ENCODE assay signal across 24 cellular contexts in the genomic region with DNA sequence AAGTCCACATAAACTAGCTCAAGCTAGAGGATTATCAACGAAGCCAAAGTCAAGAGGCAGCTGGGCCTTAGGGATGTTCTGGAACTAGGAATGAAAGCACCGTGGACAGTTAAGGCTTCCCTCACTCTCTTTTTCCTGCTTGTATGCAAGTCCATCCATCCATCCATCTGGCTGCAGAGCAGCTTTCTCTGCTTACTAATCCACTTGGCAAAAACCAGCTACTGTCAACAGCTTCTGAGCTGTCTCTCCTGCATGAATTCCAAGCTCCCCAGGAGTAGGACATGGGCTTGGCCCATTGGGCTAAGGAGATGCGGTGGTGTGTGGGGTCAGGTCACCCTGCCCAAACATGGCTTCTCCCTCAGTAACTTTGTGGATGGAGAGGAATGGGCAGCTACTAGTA.
A peak's percentile ranks its signal among the peaks of the same experiment; 100 is the strongest.
DNase-seq lines count a peak whose midpoint lies in the region; ATAC-seq, FAIRE-seq and TF ChIP-seq lines count a peak whose summit lies in the region.
"Had no signal": no experiment of that assay in that cellular context is flagged by ENCODE, and none has a peak within 500 bp of the region (broad histone marks: within the 10 kb centered on the region; RNA-seq: fewer than 3 reads in every experiment).

No MANE protein-coding gene starts in this region.

- no peaks in the 10 kb centered on the region for H3K9me1 ChIP-seq in endothelial cell of umbilical vein (replicated peaks; ENCODE audit: control insufficient read depth, extremely low read depth, insufficient read depth, low read length)

- H3K36me3 ChIP-seq in MG63 (no peaks in the 10 kb centered on the region), endothelial cell of umbilical vein (ENCODE audit: control insufficient read depth in 2 of 2, extremely low read depth in 1 of 2, insufficient read depth in 2 of 2, low read length in 2 of 2) (no peaks in the 10 kb centered on the region), left ventricle myocardium inferior (no peaks in the 10 kb centered on the region), spleen (no peaks in the 10 kb centered on the region)
- H3K36me3 ChIP-seq: adrenal gland, thoracic aorta had no signal

- H3K4me3 ChIP-seq in MG63 (no peak overlapping the region), endothelial cell of umbilical vein (replicated peaks in 1 of 3; ENCODE audit: insufficient read depth in 1 of 3, low read depth in 1 of 3, low read length in 3 of 3) (no peak overlapping the region), left ventricle myocardium inferior (no peak overlapping the region), spleen (no peak overlapping the region)
- H3K4me3 ChIP-seq: adrenal gland, thoracic aorta had no signal

- FAIRE-seq in endothelial cell of umbilical vein (lab: Jason Lieb, UNC), result no peak
- FAIRE-seq: bronchial epithelial cell, GM18507 had no signal

- no peaks in the 10 kb centered on the region for H3K9me3 Mint-ChIP-seq in stimulated activated naive B cell treated with anti-CD40 and anti-IgM and Interleukin-4, amounts not matched to agents 10 μg/mL and 1 μg/mL and 100 μg/mL, for 72 hours
- H3K9me3 Mint-ChIP-seq: activated B cell treated with CpG ODN at 0.5 μM for 24 hours; activated CD4-positive, alpha-beta memory T cell treated with anti-CD3 and anti-CD28 coated beads, Interleukin-2, amount 10 ng/mL, durations not matched to agents 7 days and 5 days; CD4-positive, alpha-beta memory T cell; mesothelial cell of epicardium; natural killer cell had no signal

- dilution Hi-C loops in endothelial cell of umbilical vein (cut with MboI; ENCODE audit: extremely low pct_ligation_motif_present, low sequenced_read_pairs), result no loop called here

- no peaks in the 10 kb centered on the region for H3K4me1 Mint-ChIP-seq in stimulated activated naive B cell treated with anti-CD40 and anti-IgM and Interleukin-4, amounts not matched to agents 10 μg/mL and 1 μg/mL and 100 μg/mL, for 72 hours
- H3K4me1 Mint-ChIP-seq: activated B cell treated with CpG ODN at 0.5 μM for 24 hours, natural killer cell had no signal

- H2AFZ ChIP-seq in endothelial cell of umbilical vein (ENCODE audit: low read depth, low read length), result no peak overlapping the region

- no peak overlapping the region for H3K4me3 Mint-ChIP-seq in stimulated activated naive B cell treated with anti-CD40 and anti-IgM and Interleukin-4, amounts not matched to agents 10 μg/mL and 1 μg/mL and 100 μg/mL, for 72 hours
- H3K4me3 Mint-ChIP-seq: activated B cell treated with CpG ODN at 0.5 μM for 24 hours; activated CD4-positive, alpha-beta memory T cell treated with anti-CD3 and anti-CD28 coated beads, Interleukin-2, amount 10 ng/mL, durations not matched to agents 7 days and 5 days; CD4-positive, alpha-beta memory T cell; mesothelial cell of epicardium; natural killer cell had no signal

- H3K36me3 Mint-ChIP-seq in stimulated activated naive B cell treated with anti-CD40 and anti-IgM and Interleukin-4, amounts not matched to agents 10 μg/mL and 1 μg/mL and 100 μg/mL, for 72 hours, result no peaks in the 10 kb centered on the region
- H3K36me3 Mint-ChIP-seq: CD4-positive, alpha-beta memory T cell; mesothelial cell of epicardium; natural killer cell had no signal

- CTCF ChIA-PET in endothelial cell of umbilical vein (lab: Charles Lee), result interaction anchor here (1.0 to 2.8 kb wide), 6 partner anchors 13 to 244 kb away, joined by 3 to 32 read pairs (median 6); no protein-coding TSS in a partner anchor

- no TSS peak for BruUV-seq in endothelial cell of umbilical vein (replicated peaks; lab: Mats Ljungman, UMichigan)

- no peak overlapping the region for H3K27ac Mint-ChIP-seq in stimulated activated naive B cell treated with anti-CD40 and anti-IgM and Interleukin-4, amounts not matched to agents 10 μg/mL and 1 μg/mL and 100 μg/mL, for 72 hours
- H3K27ac Mint-ChIP-seq: activated B cell treated with CpG ODN at 0.5 μM for 24 hours; activated CD4-positive, alpha-beta memory T cell treated with anti-CD3 and anti-CD28 coated beads, Interleukin-2, amount 10 ng/mL, durations not matched to agents 7 days and 5 days; CD4-positive, alpha-beta memory T cell; mesothelial cell of epicardium; natural killer cell had no signal

- H3K4me1 ChIP-seq in endothelial cell of umbilical vein (ENCODE audit: control insufficient read depth, extremely low read depth, insufficient read depth, low read length) (peaks cover 46% of the 10 kb centered on the region), left ventricle myocardium inferior (peaks cover 58% of the 10 kb centered on the region), spleen (peaks cover 0 to 30% (median 5%) of the 10 kb centered on the region in 6 donors)

- no peak for TF ChIP-seq POLR2A in endothelial cell of umbilical vein (IDR thresholded peaks at IDR 0.05; ENCODE audit: low read depth, low read length)
- TF ChIP-seq POLR2A in spleen (IDR thresholded peaks at IDR 0.05), result no peak

- DNase-seq in MG63 (peak; percentile 59), endothelial cell of umbilical vein (ENCODE audit: low read depth, low spot score) (no peak), left ventricle myocardium inferior (no peak), spleen (no peak), RPMI8226 (no peak)
- no peak for DNase-seq in stimulated activated naive B cell treated with anti-CD40 and anti-IgM and Interleukin-4, amounts not matched to agents 10 μg/mL and 1 μg/mL and 100 μg/mL, for 72 hours
- DNase-seq: activated B cell treated with CpG ODN at 0.5 μM for 24 hours; activated CD4-positive, alpha-beta memory T cell treated with anti-CD3 and anti-CD28 coated beads, Interleukin-2, amount 10 ng/mL, durations not matched to agents 7 days and 5 days; activated T-cell treated with anti-CD3 and anti-CD28 coated beads, Interleukin-2, amount 50 U/mL, for 1 hour; CD4-positive, alpha-beta memory T cell; DMS 273 treated with DMSO at 0.1 percent for 48 hours; H7; KBM-7; natural killer cell; NCI-H1694; NCI-H526; stimulated activated CD4-positive, alpha-beta T cell treated with anti-CD3 and anti-CD28 coated beads, Interleukin-1b, Interleukin-23, amount 100 ng/mL, for 48 hours had no signal

- POLR2A ChIA-PET in endothelial cell of umbilical vein (lab: Charles Lee), result no interaction called here

- no peaks in the 10 kb centered on the region for H3K27me3 ChIP-seq in MG63
- no peaks in the 10 kb centered on the region for H3K27me3 ChIP-seq in endothelial cell of umbilical vein (ENCODE audit: control insufficient read depth in 2 of 2, insufficient read depth in 2 of 2, low read length in 2 of 2)
- H3K27me3 ChIP-seq in left ventricle myocardium inferior (ENCODE audit: low read depth), result no peaks in the 10 kb centered on the region
- H3K27me3 ChIP-seq in spleen (replicated peaks in 1 of 7), result no peaks in the 10 kb centered on the region
- H3K27me3 ChIP-seq: adrenal gland had no signal

- no peak overlapping the region for H3K9ac ChIP-seq in endothelial cell of umbilical vein (replicated peaks; ENCODE audit: extremely low read depth, insufficient read depth, low read length)

- 86 to 100% (median 92%) methylated on average over 3 of the region's 3 CpGs for WGBS in spleen, 5 donors

- intact Hi-C loops in endothelial cell of umbilical vein (cut with micrococcal nuclease), result no loop called here
- intact Hi-C loops in left ventricle myocardium inferior (cut with micrococcal nuclease), result loop anchor here (5.0 kb wide), 1 partner anchor 36 kb away; no protein-coding TSS in a partner anchor
- intact Hi-C loops in spleen (cut with DNase I; ENCODE audit: low total_unique reads), result no loop called here

- H3K9me3 ChIP-seq in MG63 (no peaks in the 10 kb centered on the region), endothelial cell of umbilical vein (replicated peaks; ENCODE audit: control insufficient read depth, insufficient read depth, low read length) (no peaks in the 10 kb centered on the region), left ventricle myocardium inferior (replicated peaks) (no peaks in the 10 kb centered on the region), spleen (no peaks in the 10 kb centered on the region)
- H3K9me3 ChIP-seq: adrenal gland, thoracic aorta had no signal

- no peaks in the 10 kb centered on the region for H3K79me2 ChIP-seq in endothelial cell of umbilical vein (ENCODE audit: control insufficient read depth, insufficient read depth, low read length)

- TF ChIP-seq CTCF in endothelial cell of umbilical vein (IDR thresholded peaks at IDR 0.05; ENCODE audit: extremely low read depth in 1 of 2, insufficient read depth in 1 of 2, low read depth in 1 of 2, low read length in 2 of 2), result no peak
- no peak for TF ChIP-seq CTCF in left ventricle myocardium inferior (IDR thresholded peaks at IDR 0.05; ENCODE audit: borderline replicate concordance)
- TF ChIP-seq CTCF in spleen (IDR thresholded peaks at IDR 0.05 in 8 of 11, conservative IDR thresholded peaks at IDR 0.05 in 3 of 11), result no peak

- H3K27ac ChIP-seq in endothelial cell of umbilical vein (ENCODE audit: insufficient read depth, low read depth, low read length) (peak overlapping the region; percentile 42), left ventricle myocardium inferior (replicated peaks) (peak overlapping the region; percentile 97), spleen (peak overlapping the region in 6 of 8 donors; percentile 76 to 86 (median 80))

- ATAC-seq in HG03457 (IDR thresholded peaks at IDR 0.05; ENCODE audit: unreplicated experiment) (no peak), GM21367 (IDR thresholded peaks at IDR 0.05; ENCODE audit: unreplicated experiment) (no peak)
- ATAC-seq in stimulated activated naive B cell treated with anti-CD40 and anti-IgM and Interleukin-4, amounts not matched to agents 10 μg/mL and 1 μg/mL and 100 μg/mL, for 72 hours (replicated peaks), result no peak
- ATAC-seq: natural killer cell had no signal

- peaks cover 16 to 34% of the 10 kb centered on the region in 2 donors for H3K27me3 Mint-ChIP-seq in stimulated activated naive B cell treated with anti-CD40 and anti-IgM and Interleukin-4, amounts not matched to agents 10 μg/mL and 1 μg/mL and 100 μg/mL, for 72 hours

- H4K20me1 ChIP-seq in endothelial cell of umbilical vein (replicated peaks; ENCODE audit: control insufficient read depth, extremely low read depth, insufficient read depth, low read length), result no peaks in the 10 kb centered on the region

- peak overlapping the region; percentile 19 for H3K4me2 ChIP-seq in endothelial cell of umbilical vein (ENCODE audit: insufficient read depth, low read length)

TF ChIP-seq in endothelial cell of umbilical vein, 7 proteins besides CTCF, POLR2A, EP300 and RAD21 (continues in another document):
- no peak for TF ChIP-seq POLR2AphosphoS5 (IDR thresholded peaks at IDR 0.05; ENCODE audit: insufficient read depth, low read depth, low read length)
- no peak for TF ChIP-seq JUN (IDR thresholded peaks at IDR 0.05; ENCODE audit: borderline replicate concordance, insufficient read depth, insufficient read length, low read depth)
- no peak for TF ChIP-seq EZH2 (IDR thresholded peaks at IDR 0.05; ENCODE audit: borderline replicate concordance, low read depth, low read length, severe bottlenecking)
- TF ChIP-seq FOS (IDR thresholded peaks at IDR 0.05; ENCODE audit: borderline replicate concordance, insufficient read depth, low read length), result no peak
- TF ChIP-seq MYC (IDR thresholded peaks at IDR 0.05; ENCODE audit: low read depth, low read length), result no peak
- TF ChIP-seq GATA2 (IDR thresholded peaks at IDR 0.05; ENCODE audit: insufficient read depth, insufficient read length, low read depth, low read length), result no peak

Comparison
In these comparisons a context has a peak if more than half of its experiments do, and no peak if none do; other contexts are left out.
1. H3K27ac ChIP-seq: peak in every context shown above with its lines; median percentile 97 in left ventricle myocardium inferior; 80 in spleen; 42 in endothelial cell of umbilical vein.